In genomic region chr16:74448990-74449389, GRCh38 we compare ENCODE assay signal across 1 cellular context.
TF ChIP-seq lines count a peak whose summit lies in the region.

No MANE protein-coding gene starts in this region.

TF ChIP-seq in K562, 482 proteins besides CTCF, POLR2A, EP300 and RAD21 (continued from another document):
- TF ChIP-seq CHD4 (IDR thresholded peaks at IDR 0.05; ENCODE audit: insufficient read depth, insufficient replicate concordance, low read depth, low read length, poor library complexity, severe bottlenecking) (no peak), PTTG1 (tag; IDR thresholded peaks at IDR 0.05; ENCODE audit: low read depth) (no peak), HLTF (IDR thresholded peaks at IDR 0.05) (no peak), ETS2 (tag; IDR thresholded peaks at IDR 0.05; ENCODE audit: borderline replicate concordance, poor library complexity, severe bottlenecking) (no peak), SP1 (CRISPR knock-in tag; IDR thresholded peaks at IDR 0.05) (no peak), DNMT1 (IDR thresholded peaks at IDR 0.05) (no peak), MAZ (CRISPR knock-in tag; conservative IDR thresholded peaks at IDR 0.05 in 1 of 2, IDR thresholded peaks at IDR 0.05 in 1 of 2) (no peak), MCM7 (IDR thresholded peaks at IDR 0.05) (no peak), JUND (IDR thresholded peaks at IDR 0.05; ENCODE audit: borderline replicate concordance, low read depth, low read length) (peak; percentile 47; the same call in 1 of the 2 replicates), JUND (tag; IDR thresholded peaks at IDR 0.05; ENCODE audit: borderline replicate concordance, low read depth, low read length) (no peak; the same call in 2 of the 3 replicates), ZC3H11A (IDR thresholded peaks at IDR 0.05; ENCODE audit: low read depth, low read length) (no peak), ATF7 (IDR thresholded peaks at IDR 0.05) (no peak), NFIC (IDR thresholded peaks at IDR 0.05) (peak; percentile 41), ZNF449 (CRISPR knock-in tag; IDR thresholded peaks at IDR 0.05) (no peak), SRSF9 (IDR thresholded peaks at IDR 0.05; ENCODE audit: borderline replicate concordance, low read depth, low read length) (no peak), KHSRP (IDR thresholded peaks at IDR 0.05) (no peak), RBM14 (IDR thresholded peaks at IDR 0.05; ENCODE audit: borderline replicate concordance, insufficient read depth, low read depth, low read length) (no peak), JUN (IDR thresholded peaks at IDR 0.05; ENCODE audit: borderline replicate concordance, low read depth, low read length) (0 out of 2 replicates have a peak, but pooled peaks have one; percentile 21), JUN (CRISPR knock-in tag; IDR thresholded peaks at IDR 0.05; ENCODE audit: borderline replicate concordance) (no peak), NONO (IDR thresholded peaks at IDR 0.05; ENCODE audit: low read depth in 2 of 2, low read length in 1 of 2) (no peak), POLR2AphosphoS5 (IDR thresholded peaks at IDR 0.05; ENCODE audit: control insufficient read depth, insufficient read depth, low read depth, low read length) (no peak), CUX1 (CRISPR knock-in tag; IDR thresholded peaks at IDR 0.05) (no peak), ELF2 (CRISPR knock-in tag; IDR thresholded peaks at IDR 0.05) (no peak), ATF3 (IDR thresholded peaks at IDR 0.05) (peak; percentile 35; the same call in 1 of the 2 replicates), ATF3 (CRISPR knock-in tag; conservative IDR thresholded peaks at IDR 0.05) (no peak)
- TF ChIP-seq, protein P1, sequence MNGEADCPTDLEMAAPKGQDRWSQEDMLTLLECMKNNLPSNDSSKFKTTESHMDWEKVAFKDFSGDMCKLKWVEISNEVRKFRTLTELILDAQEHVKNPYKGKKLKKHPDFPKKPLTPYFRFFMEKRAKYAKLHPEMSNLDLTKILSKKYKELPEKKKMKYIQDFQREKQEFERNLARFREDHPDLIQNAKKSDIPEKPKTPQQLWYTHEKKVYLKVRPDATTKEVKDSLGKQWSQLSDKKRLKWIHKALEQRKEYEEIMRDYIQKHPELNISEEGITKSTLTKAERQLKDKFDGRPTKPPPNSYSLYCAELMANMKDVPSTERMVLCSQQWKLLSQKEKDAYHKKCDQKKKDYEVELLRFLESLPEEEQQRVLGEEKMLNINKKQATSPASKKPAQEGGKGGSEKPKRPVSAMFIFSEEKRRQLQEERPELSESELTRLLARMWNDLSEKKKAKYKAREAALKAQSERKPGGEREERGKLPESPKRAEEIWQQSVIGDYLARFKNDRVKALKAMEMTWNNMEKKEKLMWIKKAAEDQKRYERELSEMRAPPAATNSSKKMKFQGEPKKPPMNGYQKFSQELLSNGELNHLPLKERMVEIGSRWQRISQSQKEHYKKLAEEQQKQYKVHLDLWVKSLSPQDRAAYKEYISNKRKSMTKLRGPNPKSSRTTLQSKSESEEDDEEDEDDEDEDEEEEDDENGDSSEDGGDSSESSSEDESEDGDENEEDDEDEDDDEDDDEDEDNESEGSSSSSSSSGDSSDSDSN (IDR thresholded peaks at IDR 0.05; ENCODE audit: borderline replicate concordance in 1 of 2, low read depth in 2 of 2, low read length in 2 of 2), result no peak
